ENCODE assay signal across 13 cellular contexts in genomic region chr17:59790936-59791335, GRCh38.
A peak's percentile ranks its signal among the peaks of the same experiment; 100 is the strongest.
DNase-seq lines count a peak whose midpoint lies in the region; ATAC-seq and TF ChIP-seq lines count a peak whose summit lies in the region.
"Had no signal": no experiment of that assay in that cellular context is flagged by ENCODE, and none has a peak within 500 bp of the region (broad histone marks: within the 10 kb centered on the region; RNA-seq: fewer than 3 reads in every experiment).

No MANE protein-coding gene starts in this region.

- no peaks in the 10 kb centered on the region for H3K36me3 ChIP-seq in tibial artery
- peaks cover under 1% of the 10 kb centered on the region; the same call in 1 of the 2 replicates for H3K36me3 ChIP-seq in BE2C

- H3K4me3 ChIP-seq in fibroblast of the aortic adventitia (ENCODE audit: low read depth, low read length) (no peak overlapping the region), tibial artery (no peak overlapping the region), BE2C (ENCODE audit: low read depth, low read length) (no peak overlapping the region)

- peak overlapping the region; percentile 65 for H3K27ac ChIP-seq in RWPE1
- peak overlapping the region; percentile 51 to 59 for H3K27ac ChIP-seq in tibial artery
- H3K27ac ChIP-seq: foreskin keratinocyte had no signal

- DNase-seq in Right ventricle myocardium superior (no peak), cardiac septum (ENCODE audit: low spot score) (no peak), RWPE1 (ENCODE audit: low spot score) (no peak), fibroblast of the aortic adventitia (ENCODE audit: low read depth) (peak; percentile 66), tibial artery (no peak), BE2C (no peak)
- DNase-seq in stimulated activated CD4-positive, alpha-beta T cell treated with anti-CD3 and anti-CD28 coated beads, Interleukin-4, amount 100 ng/mL, for 4 hours: no peak
- DNase-seq: activated naive CD4-positive, alpha-beta T cell treated with Interleukin-2 at 50 U/mL for 16 hours; dermis blood vessel endothelial cell; foreskin keratinocyte; NCI-H510A treated with DMSO at 0.1 percent for 48 hours; stimulated activated CD4-positive, alpha-beta T cell treated with anti-CD3 and anti-CD28 coated beads, Interleukin-12 subunit alpha, Interleukin-12 subunit beta, amount 100 ng/mL, for 4 hours had no signal

- POLR2A ChIA-PET in RWPE1 (lab: Yijun Ruan, JAX; ENCODE audit: low non-redundant PET): no interaction called here

- CTCF ChIA-PET in RWPE1 (lab: Yijun Ruan, JAX): no interaction called here

- no peaks in the 10 kb centered on the region for H3K9me3 ChIP-seq in tibial artery
- no peaks in the 10 kb centered on the region for H3K9me3 ChIP-seq in BE2C

- peaks cover 0 to 46% (median 23%) of the 10 kb centered on the region in 4 donors for H3K4me1 ChIP-seq in tibial artery
- peaks cover 13% of the 10 kb centered on the region for H3K4me1 ChIP-seq in BE2C

- intact Hi-C loops in Right ventricle myocardium superior (cut with DNase I) (no loop called here), cardiac septum (cut with DNase I) (no loop called here), tibial artery (cut with DNase I; ENCODE audit: low total_unique reads) (no loop called here)

- TF ChIP-seq CTCF in RWPE1 (conservative IDR thresholded peaks at IDR 0.05; ENCODE audit: low read depth): no peak
- no peak for TF ChIP-seq CTCF in fibroblast of the aortic adventitia (IDR thresholded peaks at IDR 0.05; ENCODE audit: insufficient read depth, low read length)
- no peak for TF ChIP-seq CTCF in tibial artery (IDR thresholded peaks at IDR 0.05)
- TF ChIP-seq CTCF in BE2C (IDR thresholded peaks at IDR 0.05; ENCODE audit: low read depth, low read length): no peak

- ATAC-seq in Right ventricle myocardium superior (ENCODE audit: poor library complexity) (peak; percentile 19), HG02642 (IDR thresholded peaks at IDR 0.05; ENCODE audit: poor library complexity, unreplicated experiment) (no peak)
- ATAC-seq: foreskin keratinocyte had no signal

- no peaks in the 10 kb centered on the region for H3K27me3 ChIP-seq in tibial artery
- H3K27me3 ChIP-seq in BE2C: no peaks in the 10 kb centered on the region
- H3K27me3 ChIP-seq: foreskin keratinocyte had no signal
